In the genomic region with DNA sequence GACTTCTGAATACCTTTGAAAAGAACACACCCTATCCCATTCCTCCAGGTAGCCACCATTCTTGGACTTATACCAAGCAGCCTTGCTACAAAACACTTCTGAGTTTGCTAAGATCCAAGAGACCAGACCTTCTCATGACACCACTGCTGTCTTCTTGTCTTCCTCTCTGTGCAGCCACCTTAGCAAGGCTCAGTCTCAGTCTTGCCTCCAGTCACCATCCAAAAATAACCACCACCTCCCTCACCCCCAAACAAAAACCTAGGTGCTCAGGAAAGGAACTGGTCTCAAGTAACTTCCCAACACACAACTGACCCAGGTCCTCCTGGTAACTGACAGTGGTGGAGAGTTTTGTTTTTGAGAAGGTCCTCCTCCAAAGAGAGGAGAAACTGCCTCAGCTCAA, we compare ENCODE assay signal across 18 cellular contexts.
DNase-seq lines count a peak whose midpoint lies in the region; ATAC-seq, FAIRE-seq and TF ChIP-seq lines count a peak whose summit lies in the region.
"Had no signal": no experiment of that assay in that cellular context is flagged by ENCODE, and none has a peak within 500 bp of the region (broad histone marks: within the 10 kb centered on the region; RNA-seq: fewer than 3 reads in every experiment).

No MANE protein-coding gene starts in this region.

- H3K4me2 ChIP-seq in K562 (ENCODE audit: insufficient read depth, low read length): no peak overlapping the region
- H3K4me2 ChIP-seq: A549, smooth muscle cell had no signal

- H3K4me1 Mint-ChIP-seq in activated CD4-positive, alpha-beta memory T cell treated with anti-CD3 and anti-CD28 coated beads for 36 hours (ENCODE audit: low read depth): peaks cover 65% of the 10 kb centered on the region
- H3K4me1 Mint-ChIP-seq in activated CD4-positive, alpha-beta memory T cell treated with anti-CD3 and anti-CD28 coated beads, Interleukin-2, amount 10 ng/mL, durations not matched to agents 7 days and 5 days: peaks cover 20% of the 10 kb centered on the region
- peaks cover 57% of the 10 kb centered on the region for H3K4me1 Mint-ChIP-seq in HFFc6 (ENCODE audit: low read depth)

- TF ChIP-seq RAD21 in K562 (CRISPR knock-in tag; conservative IDR thresholded peaks at IDR 0.05 in 1 of 2, IDR thresholded peaks at IDR 0.05 in 1 of 2): no peak

- H3K4me1 ChIP-seq in K562 (replicated peaks in 1 of 2; ENCODE audit: control insufficient read depth in 2 of 2, insufficient read depth in 2 of 2, low read length in 2 of 2): peaks cover 9 to 44% of the 10 kb centered on the region in 2 experiments
- H3K4me1 ChIP-seq in skeletal muscle tissue (ENCODE audit: control insufficient read depth in 3 of 3, insufficient read depth in 3 of 3, low read length in 3 of 3): peaks cover 25 to 75% (median 38%) of the 10 kb centered on the region in 3 donors

- intact Hi-C loops in activated CD4-positive, alpha-beta memory T cell treated with anti-CD3 and anti-CD28 coated beads for 36 hours (cut with micrococcal nuclease): no loop called here
- intact Hi-C loops in K562 (cut with micrococcal nuclease): no loop called here

- no peak for TF ChIP-seq POLR2A in K562 (conservative IDR thresholded peaks at IDR 0.05)

- H3K36me3 ChIP-seq in K562 (ENCODE audit: control insufficient read depth, insufficient read depth, low read length): no peaks in the 10 kb centered on the region
- no peaks in the 10 kb centered on the region for H3K36me3 ChIP-seq in skeletal muscle tissue (ENCODE audit: control insufficient read depth in 3 of 3, insufficient read depth in 3 of 3, low read length in 3 of 3)

- FAIRE-seq in K562 (lab: Jason Lieb, UNC): no peak
- FAIRE-seq: A549, RCC 7860 had no signal

- peak overlapping the region; percentile 60 for H3K27ac Mint-ChIP-seq in activated CD4-positive, alpha-beta memory T cell treated with anti-CD3 and anti-CD28 coated beads for 36 hours
- no peak overlapping the region for H3K27ac Mint-ChIP-seq in activated CD4-positive, alpha-beta memory T cell treated with anti-CD3 and anti-CD28 coated beads, Interleukin-2, amount 10 ng/mL, durations not matched to agents 7 days and 5 days
- peak overlapping the region; percentile 38 for H3K27ac Mint-ChIP-seq in HFFc6

- H3K27me3 ChIP-seq in K562 (ENCODE audit: control insufficient read depth in 2 of 2, insufficient read depth in 2 of 2, low read length in 2 of 2): no peaks in the 10 kb centered on the region
- H3K27me3 ChIP-seq in skeletal muscle tissue (ENCODE audit: control insufficient read depth in 3 of 3, insufficient read depth in 3 of 3, low read length in 3 of 3): no peaks in the 10 kb centered on the region

- H3K9me3 ChIP-seq in K562 (replicated peaks; ENCODE audit: control insufficient read depth, insufficient read depth, low read depth, low read length) (no peaks in the 10 kb centered on the region), skeletal muscle tissue (ENCODE audit: control insufficient read depth in 3 of 3, low read length in 3 of 3) (no peaks in the 10 kb centered on the region)
- H3K9me3 ChIP-seq: A549 had no signal

- TF ChIP-seq CTCF in HFFc6 (IDR thresholded peaks at IDR 0.05) (no peak), K562 (IDR thresholded peaks at IDR 0.05 in 2 of 3, conservative IDR thresholded peaks at IDR 0.05 in 1 of 3; ENCODE audit: insufficient read depth in 2 of 3, low read depth in 1 of 3, low read length in 3 of 3) (no peak)

- POLR2A ChIA-PET in activated CD4-positive, alpha-beta memory T cell treated with anti-CD3 and anti-CD28 coated beads for 36 hours (lab: Charles Lee): no interaction called here
- POLR2A ChIA-PET in activated CD4-positive, alpha-beta memory T cell treated with anti-CD3 and anti-CD28 coated beads, Interleukin-2, amount 10 ng/mL, durations not matched to agents 7 days and 5 days (lab: Charles Lee): interaction anchor here (1.0 kb wide), 1 partner anchor 9 kb away, joined by 4 read pairs; no protein-coding TSS in a partner anchor
- POLR2A ChIA-PET in K562 (lab: Yijun Ruan, JAX): interaction anchor here (3.4 kb wide), 1 partner anchor 9 kb away, joined by 23 read pairs; no protein-coding TSS in a partner anchor

- H3K9me1 ChIP-seq in K562 (ENCODE audit: control insufficient read depth, insufficient read depth, low read length): no peaks in the 10 kb centered on the region

- no peaks in the 10 kb centered on the region for H3K9me3 Mint-ChIP-seq in activated CD4-positive, alpha-beta memory T cell treated with anti-CD3 and anti-CD28 coated beads for 36 hours
- H3K9me3 Mint-ChIP-seq in activated CD4-positive, alpha-beta memory T cell treated with anti-CD3 and anti-CD28 coated beads, Interleukin-2, amount 10 ng/mL, durations not matched to agents 7 days and 5 days: no peaks in the 10 kb centered on the region
- no peaks in the 10 kb centered on the region for H3K9me3 Mint-ChIP-seq in HFFc6
- H3K9me3 Mint-ChIP-seq: activated naive CD4-positive, alpha-beta T cell treated with anti-CD3 and anti-CD28 coated beads, Interleukin-2, amount 10 ng/mL, durations not matched to agents 7 days and 5 days had no signal

- H3K4me3 ChIP-seq in K562: no peak overlapping the region
- no peak overlapping the region for H3K4me3 ChIP-seq in skeletal muscle tissue (ENCODE audit: low read length in 3 of 3)
- H3K4me3 ChIP-seq: A549, smooth muscle cell had no signal

- H4K20me1 ChIP-seq in K562 (replicated peaks; ENCODE audit: control insufficient read depth, insufficient read depth, low read length): no peaks in the 10 kb centered on the region

- CTCF ChIA-PET in activated CD4-positive, alpha-beta memory T cell treated with anti-CD3 and anti-CD28 coated beads for 36 hours (lab: Charles Lee): no interaction called here
- CTCF ChIA-PET in activated CD4-positive, alpha-beta memory T cell treated with anti-CD3 and anti-CD28 coated beads, Interleukin-2, amount 10 ng/mL, durations not matched to agents 7 days and 5 days (lab: Charles Lee): no interaction called here
- CTCF ChIA-PET in K562 (lab: Yijun Ruan, JAX; ENCODE audit: low intra/inter-chr PET ratio): no interaction called here

- H3K27me3 Mint-ChIP-seq in activated CD4-positive, alpha-beta memory T cell treated with anti-CD3 and anti-CD28 coated beads for 36 hours: no peaks in the 10 kb centered on the region
- H3K27me3 Mint-ChIP-seq in activated CD4-positive, alpha-beta memory T cell treated with anti-CD3 and anti-CD28 coated beads, Interleukin-2, amount 10 ng/mL, durations not matched to agents 7 days and 5 days: no peaks in the 10 kb centered on the region
- no peaks in the 10 kb centered on the region for H3K27me3 Mint-ChIP-seq in HFFc6 (ENCODE audit: insufficient read depth)
- H3K27me3 Mint-ChIP-seq: activated naive CD4-positive, alpha-beta T cell treated with anti-CD3 and anti-CD28 coated beads, Interleukin-2, amount 10 ng/mL, durations not matched to agents 7 days and 5 days had no signal

- peaks cover 4% of the 10 kb centered on the region for H3K36me3 Mint-ChIP-seq in activated CD4-positive, alpha-beta memory T cell treated with anti-CD3 and anti-CD28 coated beads for 36 hours
- peaks cover 56% of the 10 kb centered on the region for H3K36me3 Mint-ChIP-seq in activated CD4-positive, alpha-beta memory T cell treated with anti-CD3 and anti-CD28 coated beads, Interleukin-2, amount 10 ng/mL, durations not matched to agents 7 days and 5 days (ENCODE audit: low read depth)
- no peaks in the 10 kb centered on the region for H3K36me3 Mint-ChIP-seq in HFFc6 (ENCODE audit: low read depth)

- H3K9ac ChIP-seq in K562 (ENCODE audit: insufficient read depth in 1 of 2, low read depth in 2 of 2, low read length in 2 of 2): peak overlapping the region; percentile 1 to 16; a peak in 2 of 4 replicates
- no peak overlapping the region for H3K9ac ChIP-seq in skeletal muscle tissue (ENCODE audit: low read depth in 1 of 3, low read length in 3 of 3)

- no peaks in the 10 kb centered on the region; the same call in 2 of the 3 replicates for H3K79me2 ChIP-seq in K562 (ENCODE audit: control insufficient read depth, insufficient read depth, low read length)

- no peak for ATAC-seq in K562
- no peak for ATAC-seq in HG03196 (IDR thresholded peaks at IDR 0.05; ENCODE audit: unreplicated experiment)
- ATAC-seq: A549, HCT116, left colon had no signal

- DNase-seq in activated CD4-positive, alpha-beta memory T cell treated with anti-CD3 and anti-CD28 coated beads for 36 hours: no peak
- no peak for DNase-seq in activated CD4-positive, alpha-beta memory T cell treated with anti-CD3 and anti-CD28 coated beads, Interleukin-2, amount 10 ng/mL, durations not matched to agents 7 days and 5 days
- no peak for DNase-seq in HFFc6
- no peak for DNase-seq in K562 (ENCODE audit: extremely low read depth in 1 of 4, low spot score in 3 of 4)
- DNase-seq in SKM-1 (lab: John Stamatoyannopoulos, UW; ENCODE audit: unreplicated experiment): no peak
- DNase-seq in HuH-7.5 (ENCODE audit: low spot score): no peak
- DNase-seq: activated CD4-positive, alpha-beta T cell treated with anti-CD3 and anti-CD28 coated beads, Interleukin-2, amount 50 U/mL, for 48 hours; activated naive CD4-positive, alpha-beta T cell treated with anti-CD3 and anti-CD28 coated beads, Interleukin-2, amount 10 ng/mL, durations not matched to agents 7 days and 5 days; DMS 273 treated with DMSO at 0.1 percent for 48 hours; left colon; NCI-H1105; T-helper 9 cell had no signal

- BruUV-seq in K562 (replicated peaks; lab: Mats Ljungman, UMichigan): no TSS peak

- no peak overlapping the region for H2AFZ ChIP-seq in K562 (ENCODE audit: low read depth, low read length)

- H3K4me3 Mint-ChIP-seq in activated CD4-positive, alpha-beta memory T cell treated with anti-CD3 and anti-CD28 coated beads for 36 hours: no peak overlapping the region
- H3K4me3 Mint-ChIP-seq in activated CD4-positive, alpha-beta memory T cell treated with anti-CD3 and anti-CD28 coated beads, Interleukin-2, amount 10 ng/mL, durations not matched to agents 7 days and 5 days: no peak overlapping the region
- H3K4me3 Mint-ChIP-seq in HFFc6: no peak overlapping the region
- H3K4me3 Mint-ChIP-seq: activated naive CD4-positive, alpha-beta T cell treated with anti-CD3 and anti-CD28 coated beads, Interleukin-2, amount 10 ng/mL, durations not matched to agents 7 days and 5 days had no signal

- in situ Hi-C loops in K562 (cut with MboI): no loop called here

- H3K27ac ChIP-seq in K562 (ENCODE audit: extremely low read depth, low read depth, low read length) (peak overlapping the region; percentile 20; the same call in 1 of the 3 replicates), skeletal muscle tissue (ENCODE audit: low read depth, low read length) (peak overlapping the region; percentile 65)
- H3K27ac ChIP-seq: A549 had no signal

- no peak for TF ChIP-seq EP300 in K562 (IDR thresholded peaks at IDR 0.05; ENCODE audit: low read length)

TF ChIP-seq in K562, 482 proteins besides CTCF, POLR2A, EP300 and RAD21 (continues in another document):
- no peak for TF ChIP-seq ZNF212 (CRISPR knock-in tag; IDR thresholded peaks at IDR 0.05)

Comparison
In these comparisons a context has a peak if more than half of its experiments do, and no peak if none do; other contexts are left out.
1. H3K9ac ChIP-seq: peak in K562 (2 of 2); none in skeletal muscle tissue (0 of 3).